In the genomic region with DNA sequence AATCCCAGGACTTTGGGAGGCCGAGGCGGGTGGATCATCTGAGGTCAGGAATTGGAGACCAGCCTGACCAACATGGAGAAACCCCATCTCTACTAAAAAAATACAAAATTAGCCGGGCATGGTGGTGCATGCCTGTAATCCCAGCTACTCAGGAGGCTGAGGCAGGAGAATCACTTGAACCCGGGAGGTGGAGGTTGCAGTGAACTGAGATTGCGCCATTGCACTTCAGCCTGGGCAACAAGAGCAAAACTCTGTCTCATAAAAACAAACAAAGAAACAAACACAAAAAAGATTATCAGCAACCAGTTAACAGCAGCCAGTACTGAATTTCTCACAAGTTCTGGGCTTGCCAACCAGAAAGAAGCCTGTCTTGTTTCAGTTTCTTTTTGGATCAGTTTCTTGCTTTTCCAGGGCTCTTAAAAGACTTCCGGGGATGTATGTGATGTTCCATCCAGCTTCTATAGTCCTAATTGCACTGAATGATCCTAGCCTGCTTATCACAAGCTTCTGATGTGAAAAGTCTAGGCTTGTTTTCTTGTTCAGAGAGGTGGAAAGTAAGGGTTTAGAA, we compare ENCODE assay signal across 13 cellular contexts. TPM values are rescaled to one million over a fixed set of nuclear protein-coding genes. Genes with fewer than 3 reads are reported as not detected.
DNase-seq lines count a peak whose midpoint lies in the region; ATAC-seq and TF ChIP-seq lines count a peak whose summit lies in the region.
"Not testable (repeated sequence)": the region's sequence is repeated elsewhere in the genome, so short reads cannot be mapped to it uniquely, and the experiment has no call there.
"Had no signal": no experiment of that assay in that cellular context is flagged by ENCODE, and none has a peak within 500 bp of the region (broad histone marks: within the 10 kb centered on the region; RNA-seq: fewer than 3 reads in every experiment).

No MANE protein-coding gene starts in this region.

- H3K4me2 ChIP-seq in smooth muscle cell, result not testable (repeated sequence)

- H3K27me3 Mint-ChIP-seq in HFFc6 (ENCODE audit: insufficient read depth); T-cell; activated T-helper 17 cell treated with anti-CD3 and anti-CD28 coated beads, Interleukin-2, amount 50 U/mL, for 72 hours; central memory CD8-positive, alpha-beta T cell: not testable (repeated sequence)

- H3K4me1 Mint-ChIP-seq in HFFc6 (ENCODE audit: low read depth), result peaks cover 32% of the 10 kb centered on the region
- H3K4me1 Mint-ChIP-seq in T-cell, result peaks cover 29 to 38% (median 30%) of the 10 kb centered on the region in 3 donors
- not testable (repeated sequence) for H3K4me1 Mint-ChIP-seq in activated T-helper 17 cell treated with anti-CD3 and anti-CD28 coated beads, Interleukin-2, amount 50 U/mL, for 72 hours
- peaks cover 20% of the 10 kb centered on the region for H3K4me1 Mint-ChIP-seq in central memory CD8-positive, alpha-beta T cell

- H3K4me3 Mint-ChIP-seq in HFFc6; central memory CD8-positive, alpha-beta T cell: not testable (repeated sequence)
- peak overlapping the region in 1 of 3 donors; percentile 17 for H3K4me3 Mint-ChIP-seq in T-cell
- H3K4me3 Mint-ChIP-seq in activated T-helper 17 cell treated with anti-CD3 and anti-CD28 coated beads, Interleukin-2, amount 50 U/mL, for 72 hours, result peak overlapping the region; percentile 39

- BruUV-seq in A673 (replicated peaks; lab: Mats Ljungman, UMichigan), result not testable (repeated sequence)

- POLR2A ChIA-PET in A673 (lab: Charles Lee; ENCODE audit: low non-redundant PET), result not testable (repeated sequence)
- POLR2A ChIA-PET in T-cell (lab: Charles Lee), result interaction anchor here in 1 of 2 donors (0.5 kb wide), 1 partner anchor 66 kb away, joined by 11 read pairs; no protein-coding TSS in a partner anchor

- H3K79me2 ChIP-seq in smooth muscle cell (ENCODE audit: low read depth), result not testable (repeated sequence)

- CTCF ChIA-PET in A673 (lab: Charles Lee), result not testable (repeated sequence)
- CTCF ChIA-PET in T-cell (lab: Charles Lee), result interaction anchor here in 1 of 2 donors (0.7 kb wide), 1 partner anchor 339 kb away, joined by 3 read pairs; no protein-coding TSS in a partner anchor

- H3K9ac ChIP-seq in smooth muscle cell (ENCODE audit: low read depth), result not testable (repeated sequence)

- H4K20me1 ChIP-seq in smooth muscle cell (ENCODE audit: low read depth), result not testable (repeated sequence)

- H3K9me3 ChIP-seq in A673 (ENCODE audit: low read depth, low read length, poor library complexity, severe bottlenecking); muscle layer of duodenum (ENCODE audit: control insufficient read depth in 1 of 2, low read length in 2 of 2); smooth muscle cell (replicated peaks; ENCODE audit: low read depth): not testable (repeated sequence)

- H2AFZ ChIP-seq in smooth muscle cell (ENCODE audit: low read depth), result peak overlapping the region; percentile 83

- H3K36me3 Mint-ChIP-seq in HFFc6 (ENCODE audit: low read depth); T-cell; activated T-helper 17 cell treated with anti-CD3 and anti-CD28 coated beads, Interleukin-2, amount 50 U/mL, for 72 hours (ENCODE audit: low read depth); central memory CD8-positive, alpha-beta T cell (ENCODE audit: insufficient read depth): not testable (repeated sequence)

- H3K36me3 ChIP-seq in A673 (ENCODE audit: insufficient read depth, low read length, poor library complexity, severe bottlenecking); muscle layer of duodenum (ENCODE audit: control insufficient read depth in 1 of 2, insufficient read depth in 2 of 2, low read length in 2 of 2); smooth muscle cell (ENCODE audit: low read depth): not testable (repeated sequence)

- intact Hi-C loops in A673 (cut with micrococcal nuclease; ENCODE audit: unreplicated experiment), result not testable (repeated sequence)

- H3K4me1 ChIP-seq in A673 (ENCODE audit: insufficient read depth, low read length, poor library complexity, severe bottlenecking), result peaks cover 15% of the 10 kb centered on the region
- H3K4me1 ChIP-seq in muscle layer of duodenum (ENCODE audit: control insufficient read depth in 1 of 2, insufficient read depth in 2 of 2, low read length in 2 of 2), result peaks cover 9 to 16% of the 10 kb centered on the region in 2 donors
- peaks cover 19% of the 10 kb centered on the region for H3K4me1 ChIP-seq in smooth muscle cell (ENCODE audit: low read depth)

- not testable (repeated sequence) for H3K4me3 ChIP-seq in A673 (ENCODE audit: low read depth, low read length, poor library complexity, severe bottlenecking); fibroblast of villous mesenchyme (ENCODE audit: low read depth, low read length); muscle layer of duodenum (ENCODE audit: low read depth in 1 of 2, low read length in 2 of 2); smooth muscle cell

- not testable (repeated sequence) for ATAC-seq in T-cell (replicated peaks in 1 of 4); activated T-helper 17 cell treated with anti-CD3 and anti-CD28 coated beads, Interleukin-2, amount 50 U/mL, for 72 hours (replicated peaks); central memory CD8-positive, alpha-beta T cell (replicated peaks; ENCODE audit: extremely low read depth, poor library complexity, severe bottlenecking)

- H3K27ac Mint-ChIP-seq in HFFc6 (peak overlapping the region; percentile 31; the same call in 1 of the 2 replicates), T-cell (peak overlapping the region; percentile 80 to 84)
- peak overlapping the region; percentile 68 for H3K27ac Mint-ChIP-seq in activated T-helper 17 cell treated with anti-CD3 and anti-CD28 coated beads, Interleukin-2, amount 50 U/mL, for 72 hours
- peak overlapping the region; percentile 59 for H3K27ac Mint-ChIP-seq in central memory CD8-positive, alpha-beta T cell (ENCODE audit: low read depth)

- not testable (repeated sequence) for DNase-seq in A673 (ENCODE audit: low spot score); HFFc6; T-cell; central memory CD8-positive, alpha-beta T cell (ENCODE audit: low spot score in 2 of 2); smooth muscle cell (lab: John Stamatoyannopoulos, UW; ENCODE audit: unreplicated experiment)
- peak; percentile 59 for DNase-seq in fibroblast of villous mesenchyme (ENCODE audit: low read depth)

- TF ChIP-seq CTCF in A673 (conservative IDR thresholded peaks at IDR 0.05; ENCODE audit: low read depth, low read length); HFFc6 (IDR thresholded peaks at IDR 0.05); fibroblast of villous mesenchyme (IDR thresholded peaks at IDR 0.05; ENCODE audit: insufficient read depth, low read depth, low read length); smooth muscle cell (IDR thresholded peaks at IDR 0.05; ENCODE audit: borderline replicate concordance, insufficient read depth, poor library complexity, severe bottlenecking): not testable (repeated sequence)

- 94% methylated on average over 6 of the region's 6 CpGs for WGBS in smooth muscle cell (ENCODE audit: low lambda C conversion rate)

- H3K9me3 Mint-ChIP-seq in HFFc6; T-cell; activated T-helper 17 cell treated with anti-CD3 and anti-CD28 coated beads, Interleukin-2, amount 50 U/mL, for 72 hours; central memory CD8-positive, alpha-beta T cell: not testable (repeated sequence)

- H3K27ac ChIP-seq in A673 (ENCODE audit: low read depth, low read length, poor library complexity, severe bottlenecking) (peak overlapping the region; percentile 36), muscle layer of duodenum (ENCODE audit: low read length) (peak overlapping the region; percentile 62), smooth muscle cell (ENCODE audit: low read depth) (peak overlapping the region; percentile 36)

- H3K27me3 ChIP-seq in A673 (replicated peaks; ENCODE audit: insufficient read depth, low read depth, low read length, poor library complexity); muscle layer of duodenum (ENCODE audit: low read depth, low read length); smooth muscle cell (ENCODE audit: low read depth): not testable (repeated sequence)

- H3F3A ChIP-seq in smooth muscle cell (ENCODE audit: low read depth), result peaks cover 13% of the 10 kb centered on the region

RNA-seq across cellular contexts. Expression of a gene that starts 6.3 kb away (rescaled TPM):
- total RNA-seq in A673 (2021) (78.4 and 80.9 TPM in 2 replicates), T-cell (100 to 1,000 TPM in 2 of 5 donors, 10 to 100 TPM in 3; 72.7 to 109 (median 96.6) TPM), fibroblast of villous mesenchyme (31.2 and 45.3 TPM in 2 replicates), smooth muscle cell (48.6 and 51.5 TPM in 2 replicates)
- total RNA-seq in HFFc6 (2021; fragmentation: NEBNext Ultra II Directional; extraction: Animal tissue kit (Norgen Biotek cat#: 25700)), result 10 to 100 TPM; 38.2 to 51.8 (median 43.5) TPM
- total RNA-seq in activated T-helper 17 cell treated with anti-CD3 and anti-CD28 coated beads, Interleukin-2, amount 50 U/mL, for 72 hours, result 10 to 100 TPM; 80.9 to 91.5 TPM
- 10.1 and 10.2 TPM in 2 replicates for polyA plus RNA-seq in smooth muscle cell

RNA-seq across cellular contexts. Expression of a gene that starts 37.5 kb away (rescaled TPM):
- total RNA-seq in A673 (2021), result not detected in 2 replicates
- not detected for total RNA-seq in HFFc6 (2021; fragmentation: NEBNext Ultra II Directional; extraction: Animal tissue kit (Norgen Biotek cat#: 25700))
- total RNA-seq in T-cell, result under 1 TPM in 1 of 5 donors, not detected in 4; 0.12 TPM
- total RNA-seq in activated T-helper 17 cell treated with anti-CD3 and anti-CD28 coated beads, Interleukin-2, amount 50 U/mL, for 72 hours, result not detected
- not detected in 2 replicates for total RNA-seq in fibroblast of villous mesenchyme
- 0.04 and 0.40 TPM in 2 replicates for total RNA-seq in smooth muscle cell
- 0.38 TPM in 1 of 2 replicates, not detected in the other for polyA plus RNA-seq in smooth muscle cell
- total RNA-seq: cardiac septum, endodermal cell, lung, M059J, RPMI7951 had no signal
- polyA plus RNA-seq: lung had no signal

RNA-seq across cellular contexts. Expression of a gene that starts 50.0 kb away (rescaled TPM):
- not detected in 2 replicates for total RNA-seq in A673 (2021)
- total RNA-seq in HFFc6 (2021; fragmentation: NEBNext Ultra II Directional; extraction: Animal tissue kit (Norgen Biotek cat#: 25700)), result not detected
- under 1 TPM in 1 of 5 donors, not detected in 4; 0.19 TPM for total RNA-seq in T-cell
- not detected for total RNA-seq in activated T-helper 17 cell treated with anti-CD3 and anti-CD28 coated beads, Interleukin-2, amount 50 U/mL, for 72 hours
- total RNA-seq in fibroblast of villous mesenchyme, result not detected in 2 replicates
- total RNA-seq in smooth muscle cell, result not detected in 2 replicates
- 0.49 TPM in 1 of 2 replicates, not detected in the other for polyA plus RNA-seq in smooth muscle cell
- total RNA-seq: M059J, RPMI7951 had no signal

RNA-seq across cellular contexts. Expression of a gene that starts 52.2 kb away (rescaled TPM):
- total RNA-seq in A673 (2021) (94.2 and 104 TPM in 2 replicates), T-cell (10 to 100 TPM; 39.3 to 74.6 (median 66.2) TPM), fibroblast of villous mesenchyme (42.8 and 43.6 TPM in 2 replicates), smooth muscle cell (56.8 and 57.3 TPM in 2 replicates)
- total RNA-seq in HFFc6 (2021; fragmentation: NEBNext Ultra II Directional; extraction: Animal tissue kit (Norgen Biotek cat#: 25700)), result 10 to 100 TPM; 44.0 to 63.5 (median 54.0) TPM
- total RNA-seq in activated T-helper 17 cell treated with anti-CD3 and anti-CD28 coated beads, Interleukin-2, amount 50 U/mL, for 72 hours, result 10 to 100 TPM; 42.3 to 44.8 TPM
- 58.3 and 65.7 TPM in 2 replicates for polyA plus RNA-seq in smooth muscle cell

Comparison
In these comparisons a context has a peak if more than half of its experiments do, and no peak if none do; other contexts are left out.
1. H3K27ac Mint-ChIP-seq: peak in every context shown above with its lines; median percentile 82 in T-cell; 68 in activated T-helper 17 cell treated with anti-CD3 and anti-CD28 coated beads, Interleukin-2, amount 50 U/mL, for 72 hours; 59 in central memory CD8-positive, alpha-beta T cell; 31 in HFFc6.